13 cellular contexts compared by ENCODE assay signal in the genomic region with DNA sequence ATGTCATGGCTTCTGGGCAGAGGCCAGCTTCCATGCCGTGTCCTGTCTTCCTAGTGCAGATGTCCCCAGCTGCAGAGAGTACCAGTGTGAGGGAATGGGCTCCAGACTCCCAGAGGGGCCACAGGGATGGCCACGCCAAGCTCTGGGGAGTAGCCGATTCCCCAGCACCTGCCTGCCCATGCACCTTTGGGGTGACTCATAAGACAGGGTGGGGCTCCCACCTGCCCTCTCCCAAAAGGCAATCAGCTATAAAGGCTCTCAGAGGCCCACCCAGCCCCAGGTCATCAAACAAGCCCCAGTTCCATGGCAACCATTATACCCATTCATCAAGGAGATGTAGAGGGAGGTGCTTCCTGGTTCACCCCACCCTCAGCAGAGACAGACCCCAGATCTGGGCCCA. TPM values are rescaled to one million over a fixed set of nuclear protein-coding genes. Genes with fewer than 3 reads are reported as not detected.
"Had no signal": no experiment of that assay in that cellular context is flagged by ENCODE, and none has a peak within 500 bp of the region (broad histone marks: within the 10 kb centered on the region; RNA-seq: fewer than 3 reads in every experiment).

A gene with protein sequence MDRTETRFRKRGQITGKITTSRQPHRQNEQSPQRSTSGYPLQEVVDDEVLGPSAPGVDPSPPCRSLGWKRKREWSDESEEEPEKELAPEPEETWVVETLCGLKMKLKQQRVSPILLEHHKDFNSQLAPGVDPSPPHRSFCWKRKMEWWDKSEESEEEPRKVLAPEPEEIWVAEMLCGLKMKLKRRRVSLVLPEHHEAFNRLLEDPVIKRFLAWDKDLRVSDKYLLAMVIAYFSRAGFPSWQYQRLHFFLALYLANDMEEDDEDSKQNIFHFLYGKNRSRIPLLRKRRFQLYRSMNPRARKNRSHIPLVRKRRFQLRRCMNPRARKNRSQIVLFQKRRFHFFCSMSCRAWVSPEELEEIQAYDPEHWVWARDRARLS (plus strand): TSS at position 366 of the 400 bp plus-strand sequence. CDS start 2,053 bp downstream, outside the sequence.

RNA-seq across cellular contexts. Expression of the gene that starts here (rescaled TPM):
- total RNA-seq: activated B cell treated with CpG ODN at 0.5 μM for 24 hours; activated CD4-positive, alpha-beta memory T cell treated with anti-CD3 and anti-CD28 coated beads for 36 hours; activated CD4-positive, alpha-beta T cell treated with anti-CD3 and anti-CD28 coated beads, Interleukin-2, amount 10 ng/mL, durations not matched to agents 24 days and 14 days; activated CD8-positive, alpha-beta memory T cell treated with anti-CD3 and anti-CD28 coated beads for 36 hours; activated CD8-positive, alpha-beta T cell treated with anti-CD3 and anti-CD28 coated beads for 36 hours; activated naive CD4-positive, alpha-beta T cell treated with anti-CD3 and anti-CD28 coated beads for 36 hours; activated T-cell treated with anti-CD3 and anti-CD28 coated beads, Interleukin-2, amount 50 U/mL, for 4 hours; activated T-cell treated with anti-CD3 and anti-CD28 coated beads, Interleukin-2, amount 50 U/mL, for 72 hours; activated T-helper 1 cell treated with anti-CD3 and anti-CD28 coated beads, Interleukin-12 subunit alpha, Interleukin-12 subunit beta, Interleukin-2, Interleukin-4 antibody, amounts not matched to agents 30 ng/mL and 10 ng/mL and 1 ng/mL, durations not matched to agents 14 hours and 24 hours and 36 hours; activated T-helper 17 cell treated with anti-CD3 and anti-CD28 coated beads, Interleukin-2, amount 50 U/mL, for 72 hours; ascending aorta; bronchial epithelial cell; cardiac muscle cell had no signal
